In the genomic region with DNA sequence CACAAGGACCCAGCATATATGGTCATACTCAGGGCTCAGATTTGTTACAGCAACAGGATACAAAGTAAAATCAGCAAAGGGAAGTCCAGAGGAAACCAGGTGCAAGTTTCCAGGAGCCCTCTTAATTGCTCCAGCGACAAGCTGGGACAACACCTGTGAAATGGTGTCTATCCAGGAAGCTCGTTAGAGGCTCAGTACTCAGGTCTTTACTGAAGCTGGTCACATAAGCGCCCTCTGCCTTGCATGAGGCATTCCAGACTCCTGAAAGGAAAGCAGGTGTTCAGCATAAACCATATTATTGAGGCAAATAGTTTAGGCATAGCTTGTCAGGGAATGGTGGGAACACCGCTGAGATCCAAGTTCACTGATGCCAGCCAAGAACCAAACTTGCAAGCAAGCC, we compare ENCODE assay signal across 20 cellular contexts.
A peak's percentile ranks its signal among the peaks of the same experiment; 100 is the strongest.
DNase-seq lines count a peak whose midpoint lies in the region; ATAC-seq, FAIRE-seq and TF ChIP-seq lines count a peak whose summit lies in the region.
"Had no signal": no experiment of that assay in that cellular context is flagged by ENCODE, and none has a peak within 500 bp of the region (broad histone marks: within the 10 kb centered on the region; RNA-seq: fewer than 3 reads in every experiment).

No MANE protein-coding gene starts in this region.

- H3K36me3 ChIP-seq in GM23338 (ENCODE audit: insufficient read depth) (no peaks in the 10 kb centered on the region), K562 (ENCODE audit: control insufficient read depth, insufficient read depth, low read length) (no peaks in the 10 kb centered on the region)
- H3K36me3 ChIP-seq: SJSA1 had no signal

- intact Hi-C loops in K562 (cut with micrococcal nuclease) = no loop called here

- H3K4me3 Mint-ChIP-seq in GM23338 = no peak overlapping the region
- H3K4me3 Mint-ChIP-seq: CD14-positive monocyte had no signal

- H3K9ac ChIP-seq in K562 (ENCODE audit: insufficient read depth in 1 of 2, low read depth in 2 of 2, low read length in 2 of 2) = no peak overlapping the region

- H3K79me2 ChIP-seq in GM23338 (replicated peaks; ENCODE audit: insufficient read depth) (no peaks in the 10 kb centered on the region), K562 (ENCODE audit: control insufficient read depth, insufficient read depth, low read length) (no peaks in the 10 kb centered on the region)

- no peaks in the 10 kb centered on the region for H3K4me1 Mint-ChIP-seq in GM23338

- BruUV-seq in K562 (replicated peaks; lab: Mats Ljungman, UMichigan) = no TSS peak

- no peak for TF ChIP-seq POLR2A in K562 (conservative IDR thresholded peaks at IDR 0.05)

- no peak overlapping the region for H3K4me3 ChIP-seq in GM23338
- no peak overlapping the region for H3K4me3 ChIP-seq in K562
- no peak overlapping the region for H3K4me3 ChIP-seq in coronary artery
- H3K4me3 ChIP-seq: SJSA1 had no signal

- H3K27ac ChIP-seq in GM23338 (ENCODE audit: low read depth) (no peak overlapping the region), K562 (ENCODE audit: extremely low read depth, low read depth, low read length) (no peak overlapping the region), coronary artery (no peak overlapping the region)
- H3K27ac ChIP-seq: HL-60, RWPE1, SJSA1 had no signal

- no peaks in the 10 kb centered on the region for H3K9me3 ChIP-seq in K562 (replicated peaks; ENCODE audit: control insufficient read depth, insufficient read depth, low read depth, low read length)
- H3K9me3 ChIP-seq: SJSA1 had no signal

- no peak overlapping the region for H3K27ac Mint-ChIP-seq in GM23338
- H3K27ac Mint-ChIP-seq: CD14-positive monocyte had no signal

- CTCF ChIA-PET in K562 (lab: Yijun Ruan, JAX; ENCODE audit: low intra/inter-chr PET ratio) = no interaction called here

- no peaks in the 10 kb centered on the region for H3F3A ChIP-seq in GM23338 (replicated peaks; ENCODE audit: low read depth)

- H2AFZ ChIP-seq in GM23338 = no peak overlapping the region
- no peak overlapping the region for H2AFZ ChIP-seq in K562 (ENCODE audit: low read depth, low read length)

- peaks cover 2% of the 10 kb centered on the region for H3K27me3 Mint-ChIP-seq in GM23338 (ENCODE audit: insufficient read depth, low read depth, poor library complexity)

- TF ChIP-seq CTCF in GM23338 (conservative IDR thresholded peaks at IDR 0.05; ENCODE audit: low read depth in 2 of 2) (peak in 1 of 2 experiments; percentile 34; a peak in 2 of 4 replicates), K562 (IDR thresholded peaks at IDR 0.05 in 2 of 3, conservative IDR thresholded peaks at IDR 0.05 in 1 of 3; ENCODE audit: insufficient read depth in 2 of 3, low read depth in 1 of 3, low read length in 3 of 3) (no peak), coronary artery (IDR thresholded peaks at IDR 0.05) (no peak)

- no peaks in the 10 kb centered on the region for H4K20me1 ChIP-seq in GM23338 (replicated peaks; ENCODE audit: insufficient read depth)
- H4K20me1 ChIP-seq in K562 (replicated peaks; ENCODE audit: control insufficient read depth, insufficient read depth, low read length) = no peaks in the 10 kb centered on the region

- no peak for TF ChIP-seq RAD21 in K562 (CRISPR knock-in tag; conservative IDR thresholded peaks at IDR 0.05 in 1 of 2, IDR thresholded peaks at IDR 0.05 in 1 of 2)

- WGBS in K562 (ENCODE audit: insufficient coverage, low coverage, missing lambda C conversion rate) = 0% methylated on average over 4 of the region's 4 CpGs

- in situ Hi-C loops in K562 (cut with MboI) = no loop called here

- ATAC-seq in GM23338 = peak; percentile 53
- peak; percentile 40; the same call in 1 of the 3 replicates for ATAC-seq in K562
- no peak for ATAC-seq in GM19467 (IDR thresholded peaks at IDR 0.05; ENCODE audit: unreplicated experiment)

- no peaks in the 10 kb centered on the region for H3K4me1 ChIP-seq in GM23338 (ENCODE audit: insufficient read depth)
- no peaks in the 10 kb centered on the region for H3K4me1 ChIP-seq in K562 (replicated peaks in 1 of 2; ENCODE audit: control insufficient read depth in 2 of 2, insufficient read depth in 2 of 2, low read length in 2 of 2)
- H3K4me1 ChIP-seq: SJSA1 had no signal

- no peaks in the 10 kb centered on the region for H3K36me3 Mint-ChIP-seq in GM23338 (ENCODE audit: low read depth)
- H3K36me3 Mint-ChIP-seq: CD14-positive monocyte had no signal

- FAIRE-seq in K562 (lab: Jason Lieb, UNC) = no peak
- FAIRE-seq: G401.6, HTR-8/SVneo had no signal

- POLR2A ChIA-PET in K562 (lab: Yijun Ruan, JAX) = no interaction called here

- no peak for TF ChIP-seq EP300 in K562 (IDR thresholded peaks at IDR 0.05; ENCODE audit: low read length)

- H3K9me1 ChIP-seq in K562 (ENCODE audit: control insufficient read depth, insufficient read depth, low read length) = no peaks in the 10 kb centered on the region

- H3K27me3 ChIP-seq in GM23338 (ENCODE audit: insufficient read depth) = no peaks in the 10 kb centered on the region
- H3K27me3 ChIP-seq in K562 (ENCODE audit: control insufficient read depth in 2 of 2, insufficient read depth in 2 of 2, low read length in 2 of 2) = no peaks in the 10 kb centered on the region; a peak in 2 of 5 replicates

- H3K9me3 Mint-ChIP-seq in GM23338 = no peaks in the 10 kb centered on the region
- H3K9me3 Mint-ChIP-seq: CD14-positive monocyte had no signal

- DNase-seq in GM23338 (ENCODE audit: low spot score) = no peak
- DNase-seq in NCI-H2081 treated with DMSO at 0.1 percent for 48 hours (lab: John Stamatoyannopoulos, UW) = peak; percentile 53
- DNase-seq in NCI-H345 treated with DMSO at 0.1 percent for 48 hours (lab: John Stamatoyannopoulos, UW; ENCODE audit: unreplicated experiment) = peak; percentile 7
- DNase-seq in K562 (ENCODE audit: extremely low read depth in 1 of 4, low spot score in 3 of 4) = no peak
- no peak for DNase-seq in coronary artery (ENCODE audit: low spot score)
- DNase-seq in NCI-H446 treated with DMSO at 0.1 percent for 48 hours (lab: John Stamatoyannopoulos, UW) = no peak
- DNase-seq in activated CD8-positive, alpha-beta memory T cell treated with anti-CD3 and anti-CD28 coated beads, Interleukin-2, amount 50 U/mL, for 4 hours = no peak
- DNase-seq: ACHN, AML-193, DMS79 treated with DMSO at 0.1 percent for 48 hours, HCEC 1CT, NCI-H1436, NCI-H2029 had no signal

- H3K9me2 ChIP-seq in GM23338 (ENCODE audit: insufficient read depth) = no peaks in the 10 kb centered on the region

- no peak overlapping the region for H3K4me2 ChIP-seq in GM23338
- no peak overlapping the region for H3K4me2 ChIP-seq in K562 (ENCODE audit: insufficient read depth, low read length)

TF ChIP-seq in GM23338, 12 proteins besides CTCF, POLR2A, EP300 and RAD21 (continues in another document):
- TF ChIP-seq EZH2phosphoT487 (IDR thresholded peaks at IDR 0.05; ENCODE audit: unreplicated experiment) = no peak
- TF ChIP-seq, protein P1, sequence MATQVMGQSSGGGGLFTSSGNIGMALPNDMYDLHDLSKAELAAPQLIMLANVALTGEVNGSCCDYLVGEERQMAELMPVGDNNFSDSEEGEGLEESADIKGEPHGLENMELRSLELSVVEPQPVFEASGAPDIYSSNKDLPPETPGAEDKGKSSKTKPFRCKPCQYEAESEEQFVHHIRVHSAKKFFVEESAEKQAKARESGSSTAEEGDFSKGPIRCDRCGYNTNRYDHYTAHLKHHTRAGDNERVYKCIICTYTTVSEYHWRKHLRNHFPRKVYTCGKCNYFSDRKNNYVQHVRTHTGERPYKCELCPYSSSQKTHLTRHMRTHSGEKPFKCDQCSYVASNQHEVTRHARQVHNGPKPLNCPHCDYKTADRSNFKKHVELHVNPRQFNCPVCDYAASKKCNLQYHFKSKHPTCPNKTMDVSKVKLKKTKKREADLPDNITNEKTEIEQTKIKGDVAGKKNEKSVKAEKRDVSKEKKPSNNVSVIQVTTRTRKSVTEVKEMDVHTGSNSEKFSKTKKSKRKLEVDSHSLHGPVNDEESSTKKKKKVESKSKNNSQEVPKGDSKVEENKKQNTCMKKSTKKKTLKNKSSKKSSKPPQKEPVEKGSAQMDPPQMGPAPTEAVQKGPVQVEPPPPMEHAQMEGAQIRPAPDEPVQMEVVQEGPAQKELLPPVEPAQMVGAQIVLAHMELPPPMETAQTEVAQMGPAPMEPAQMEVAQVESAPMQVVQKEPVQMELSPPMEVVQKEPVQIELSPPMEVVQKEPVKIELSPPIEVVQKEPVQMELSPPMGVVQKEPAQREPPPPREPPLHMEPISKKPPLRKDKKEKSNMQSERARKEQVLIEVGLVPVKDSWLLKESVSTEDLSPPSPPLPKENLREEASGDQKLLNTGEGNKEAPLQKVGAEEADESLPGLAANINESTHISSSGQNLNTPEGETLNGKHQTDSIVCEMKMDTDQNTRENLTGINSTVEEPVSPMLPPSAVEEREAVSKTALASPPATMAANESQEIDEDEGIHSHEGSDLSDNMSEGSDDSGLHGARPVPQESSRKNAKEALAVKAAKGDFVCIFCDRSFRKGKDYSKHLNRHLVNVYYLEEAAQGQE (IDR thresholded peaks at IDR 0.05; ENCODE audit: unreplicated experiment) = no peak
- TF ChIP-seq CREB1 (CRISPR knock-in tag; IDR thresholded peaks at IDR 0.05; ENCODE audit: low read depth) = no peak

TF ChIP-seq in K562, 482 proteins besides CTCF, POLR2A, EP300 and RAD21 (continues in another document):
- TF ChIP-seq ZNF274 (IDR thresholded peaks at IDR 0.05; ENCODE audit: borderline replicate concordance, low read depth, low read length) (no peak), MEIS2 (IDR thresholded peaks at IDR 0.05; ENCODE audit: partially characterized antibody) (no peak), PREB (CRISPR knock-in tag; IDR thresholded peaks at IDR 0.05) (no peak), ZSCAN32 (CRISPR knock-in tag; IDR thresholded peaks at IDR 0.05) (no peak), SMAD1 (IDR thresholded peaks at IDR 0.05; ENCODE audit: low read depth, low read length, partially characterized antibody) (no peak)
- TF ChIP-seq, protein P2, sequence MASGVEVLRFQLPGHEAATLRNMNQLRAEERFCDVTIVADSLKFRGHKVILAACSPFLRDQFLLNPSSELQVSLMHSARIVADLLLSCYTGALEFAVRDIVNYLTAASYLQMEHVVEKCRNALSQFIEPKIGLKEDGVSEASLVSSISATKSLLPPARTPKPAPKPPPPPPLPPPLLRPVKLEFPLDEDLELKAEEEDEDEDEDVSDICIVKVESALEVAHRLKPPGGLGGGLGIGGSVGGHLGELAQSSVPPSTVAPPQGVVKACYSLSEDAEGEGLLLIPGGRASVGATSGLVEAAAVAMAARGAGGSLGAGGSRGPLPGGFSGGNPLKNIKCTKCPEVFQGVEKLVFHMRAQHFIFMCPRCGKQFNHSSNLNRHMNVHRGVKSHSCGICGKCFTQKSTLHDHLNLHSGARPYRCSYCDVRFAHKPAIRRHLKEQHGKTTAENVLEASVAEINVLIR (CRISPR knock-in tag; IDR thresholded peaks at IDR 0.05) = no peak

Comparison
In these comparisons a context has a peak if more than half of its experiments do, and no peak if none do; other contexts are left out.
1. DNase-seq: peak in NCI-H2081 treated with DMSO at 0.1 percent for 48 hours (single experiment) and NCI-H345 treated with DMSO at 0.1 percent for 48 hours (single experiment); none in GM23338 (single experiment), K562 (0 of 4), coronary artery (single experiment), NCI-H446 treated with DMSO at 0.1 percent for 48 hours (single experiment) and activated CD8-positive, alpha-beta memory T cell treated with anti-CD3 and anti-CD28 coated beads, Interleukin-2, amount 50 U/mL, for 4 hours (single experiment).